ENCODE assay signal across 12 cellular contexts in the genomic region with DNA sequence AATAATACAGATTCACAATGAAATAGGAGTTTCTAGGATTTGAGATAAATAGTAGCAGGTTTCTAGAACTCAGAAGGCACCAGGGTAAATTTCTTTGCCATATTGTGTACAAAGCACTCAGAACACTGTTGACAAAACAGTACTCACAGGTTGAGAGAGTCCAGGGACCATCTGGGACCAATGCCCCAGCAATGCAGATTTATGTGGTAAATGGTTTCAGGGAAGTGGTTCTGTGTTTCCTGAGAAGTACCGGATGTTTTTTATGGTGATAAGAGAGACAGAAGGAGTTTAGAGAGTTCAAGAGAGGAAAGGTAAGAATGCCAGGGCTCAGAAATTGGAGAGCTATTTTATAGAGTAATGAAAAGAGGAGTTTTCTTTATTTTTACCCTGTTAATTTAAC. TPM values are rescaled to one million over a fixed set of nuclear protein-coding genes. Genes with fewer than 3 reads are reported as not detected.
DNase-seq lines count a peak whose midpoint lies in the region; ATAC-seq and TF ChIP-seq lines count a peak whose summit lies in the region.
"Had no signal": no experiment of that assay in that cellular context is flagged by ENCODE, and none has a peak within 500 bp of the region (broad histone marks: within the 10 kb centered on the region; RNA-seq: fewer than 3 reads in every experiment).

No MANE protein-coding gene starts in this region.

- no peaks in the 10 kb centered on the region for H3K79me2 ChIP-seq in MM.1S (ENCODE audit: low read length)

- H3K4me1 ChIP-seq in MM.1S (ENCODE audit: low read length) (peaks cover 23% of the 10 kb centered on the region), SJCRH30 (peaks cover 9% of the 10 kb centered on the region)
- H3K4me1 ChIP-seq in naive thymus-derived CD4-positive, alpha-beta T cell (ENCODE audit: control insufficient read depth in 2 of 2, insufficient read depth in 2 of 2, low read length in 2 of 2), result peaks cover 39% of the 10 kb centered on the region in 2 donors
- H3K4me1 ChIP-seq: neural progenitor cell had no signal

- H3K27ac ChIP-seq in MM.1S (ENCODE audit: low read length) (no peak overlapping the region), SJCRH30 (no peak overlapping the region)
- H3K27ac ChIP-seq in naive thymus-derived CD4-positive, alpha-beta T cell (ENCODE audit: low read depth, low read length), result peak overlapping the region; percentile 52
- H3K27ac ChIP-seq: gastroesophageal sphincter, neural progenitor cell had no signal

- H3K4me2 ChIP-seq in MM.1S (ENCODE audit: low read depth, low read length), result no peak overlapping the region; the same call in 1 of the 2 replicates
- H3K4me2 ChIP-seq: neural progenitor cell had no signal

- H3K27ac Mint-ChIP-seq in activated CD4-positive, alpha-beta T cell treated with anti-CD3 and anti-CD28 coated beads, Interleukin-2, amount 10 ng/mL, durations not matched to agents 7 days and 5 days, result peak overlapping the region; percentile 76
- peak overlapping the region; percentile 79 for H3K27ac Mint-ChIP-seq in activated CD4-positive, alpha-beta memory T cell treated with anti-CD3 and anti-CD28 coated beads for 36 hours
- H3K27ac Mint-ChIP-seq in naive thymus-derived CD4-positive, alpha-beta T cell, result peak overlapping the region; percentile 81 to 95 (median 89)
- H3K27ac Mint-ChIP-seq: neural progenitor cell had no signal

- no peak overlapping the region for H3K9ac ChIP-seq in MM.1S (ENCODE audit: low read length)
- H3K9ac ChIP-seq: neural progenitor cell had no signal

- ATAC-seq in naive thymus-derived CD4-positive, alpha-beta T cell, result peak; percentile 58
- ATAC-seq in left cardiac atrium, result no peak
- ATAC-seq: gastroesophageal sphincter had no signal

- intact Hi-C loops in activated CD4-positive, alpha-beta memory T cell treated with anti-CD3 and anti-CD28 coated beads for 36 hours (cut with micrococcal nuclease), result no loop called here
- intact Hi-C loops in naive thymus-derived CD4-positive, alpha-beta T cell (cut with micrococcal nuclease), result loop anchor here (1.0 to 5.0 kb wide), 2 partner anchors 10 to 39 kb away; no protein-coding TSS in a partner anchor
- intact Hi-C loops in left cardiac atrium (cut with DNase I), result no loop called here

- TF ChIP-seq CTCF in MM.1S (IDR thresholded peaks at IDR 0.05; ENCODE audit: low read length), result no peak

- DNase-seq in activated CD4-positive, alpha-beta T cell treated with anti-CD3 and anti-CD28 coated beads, Interleukin-2, amount 10 ng/mL, durations not matched to agents 7 days and 5 days, result peak; percentile 58
- no peak for DNase-seq in activated CD4-positive, alpha-beta T cell treated with anti-CD3 and anti-CD28 coated beads for 48 hours
- peak; percentile 28 for DNase-seq in MM.1S
- DNase-seq in activated CD4-positive, alpha-beta memory T cell treated with anti-CD3 and anti-CD28 coated beads for 36 hours, result no peak
- DNase-seq in naive thymus-derived CD4-positive, alpha-beta T cell, result peak in 6 of 9 donors; percentile 27 to 51 (median 38)
- DNase-seq in SJCRH30, result no peak
- DNase-seq in left cardiac atrium, result no peak
- no peak for DNase-seq in H4 (ENCODE audit: low spot score)
- DNase-seq: activated CD4-positive, alpha-beta T cell treated with anti-CD3 and anti-CD28 coated beads for 4 hours; GF-D8 had no signal

- H3K27me3 Mint-ChIP-seq in activated CD4-positive, alpha-beta T cell treated with anti-CD3 and anti-CD28 coated beads, Interleukin-2, amount 10 ng/mL, durations not matched to agents 7 days and 5 days, result no peaks in the 10 kb centered on the region
- H3K27me3 Mint-ChIP-seq in activated CD4-positive, alpha-beta memory T cell treated with anti-CD3 and anti-CD28 coated beads for 36 hours, result no peaks in the 10 kb centered on the region
- H3K27me3 Mint-ChIP-seq in naive thymus-derived CD4-positive, alpha-beta T cell, result no peaks in the 10 kb centered on the region

- POLR2A ChIA-PET in activated CD4-positive, alpha-beta T cell treated with anti-CD3 and anti-CD28 coated beads, Interleukin-2, amount 10 ng/mL, durations not matched to agents 7 days and 5 days (lab: Charles Lee), result no interaction called here
- POLR2A ChIA-PET in activated CD4-positive, alpha-beta memory T cell treated with anti-CD3 and anti-CD28 coated beads for 36 hours (lab: Charles Lee), result interaction anchor here (0.9 to 1.3 kb wide), 2 partner anchors 13 to 33 kb away, joined by 3 to 6 read pairs; no protein-coding TSS in a partner anchor
- POLR2A ChIA-PET in naive thymus-derived CD4-positive, alpha-beta T cell (lab: Charles Lee), result interaction anchor here (0.6 to 1.8 kb wide), 7 partner anchors 10 to 87 kb away, joined by 3 to 22 read pairs (median 11); a partner anchor contains a TSS

- no peaks in the 10 kb centered on the region for H3K27me3 ChIP-seq in MM.1S (replicated peaks; ENCODE audit: insufficient read depth, low read length)
- no peaks in the 10 kb centered on the region for H3K27me3 ChIP-seq in naive thymus-derived CD4-positive, alpha-beta T cell (ENCODE audit: control insufficient read depth in 2 of 2, insufficient read depth in 2 of 2, low read length in 2 of 2)
- no peaks in the 10 kb centered on the region for H3K27me3 ChIP-seq in SJCRH30
- H3K27me3 ChIP-seq: gastroesophageal sphincter, neural progenitor cell had no signal

- H3K9me3 ChIP-seq in MM.1S (replicated peaks; ENCODE audit: insufficient read depth, low read length) (no peaks in the 10 kb centered on the region), SJCRH30 (replicated peaks) (no peaks in the 10 kb centered on the region)
- H3K9me3 ChIP-seq in naive thymus-derived CD4-positive, alpha-beta T cell (ENCODE audit: control insufficient read depth in 2 of 3, low read length in 3 of 3), result no peaks in the 10 kb centered on the region
- H3K9me3 ChIP-seq: gastroesophageal sphincter had no signal

- H4K20me1 ChIP-seq in MM.1S (ENCODE audit: insufficient read depth, low read length), result no peaks in the 10 kb centered on the region

- H3K4me1 Mint-ChIP-seq in activated CD4-positive, alpha-beta T cell treated with anti-CD3 and anti-CD28 coated beads, Interleukin-2, amount 10 ng/mL, durations not matched to agents 7 days and 5 days, result peaks cover 63% of the 10 kb centered on the region
- peaks cover 56% of the 10 kb centered on the region for H3K4me1 Mint-ChIP-seq in activated CD4-positive, alpha-beta memory T cell treated with anti-CD3 and anti-CD28 coated beads for 36 hours (ENCODE audit: low read depth)
- peaks cover 26 to 56% (median 51%) of the 10 kb centered on the region in 7 donors for H3K4me1 Mint-ChIP-seq in naive thymus-derived CD4-positive, alpha-beta T cell
- H3K4me1 Mint-ChIP-seq: neural progenitor cell had no signal

- H3F3A ChIP-seq in MM.1S (ENCODE audit: insufficient read depth, low read length), result no peaks in the 10 kb centered on the region

- H3K36me3 ChIP-seq in MM.1S (replicated peaks; ENCODE audit: insufficient read depth, low read length) (no peaks in the 10 kb centered on the region), SJCRH30 (no peaks in the 10 kb centered on the region)
- H3K36me3 ChIP-seq in naive thymus-derived CD4-positive, alpha-beta T cell (ENCODE audit: control insufficient read depth in 2 of 3, insufficient read depth in 3 of 3, low read length in 3 of 3), result no peaks in the 10 kb centered on the region
- H3K36me3 ChIP-seq: gastroesophageal sphincter, neural progenitor cell had no signal

- CTCF ChIA-PET in activated CD4-positive, alpha-beta T cell treated with anti-CD3 and anti-CD28 coated beads, Interleukin-2, amount 10 ng/mL, durations not matched to agents 7 days and 5 days (lab: Charles Lee), result interaction anchor here (1.1 to 2.0 kb wide), 3 partner anchors 10 to 131 kb away, joined by 4 to 9 read pairs (median 7); a partner anchor contains a TSS
- CTCF ChIA-PET in activated CD4-positive, alpha-beta memory T cell treated with anti-CD3 and anti-CD28 coated beads for 36 hours (lab: Charles Lee), result interaction anchor here (0.9 to 5.7 kb wide), 6 partner anchors 8 to 132 kb away, joined by 3 to 33 read pairs (median 12); a partner anchor contains a TSS
- CTCF ChIA-PET in naive thymus-derived CD4-positive, alpha-beta T cell (lab: Charles Lee), result interaction anchor here (0.9 to 1.6 kb wide), 11 partner anchors 10 to 132 kb away, joined by 3 to 15 read pairs (median 5); a partner anchor contains a TSS

- H2AFZ ChIP-seq in MM.1S (ENCODE audit: low read length), result no peak overlapping the region
- H2AFZ ChIP-seq: neural progenitor cell had no signal

- H3K4me3 Mint-ChIP-seq in activated CD4-positive, alpha-beta T cell treated with anti-CD3 and anti-CD28 coated beads, Interleukin-2, amount 10 ng/mL, durations not matched to agents 7 days and 5 days, result peak overlapping the region; percentile 41
- H3K4me3 Mint-ChIP-seq in activated CD4-positive, alpha-beta memory T cell treated with anti-CD3 and anti-CD28 coated beads for 36 hours, result peak overlapping the region; percentile 28
- peak overlapping the region; percentile 34 to 90 (median 72) for H3K4me3 Mint-ChIP-seq in naive thymus-derived CD4-positive, alpha-beta T cell
- H3K4me3 Mint-ChIP-seq: neural progenitor cell had no signal

- H3K4me3 ChIP-seq in MM.1S (ENCODE audit: low read length), result no peak overlapping the region
- H3K4me3 ChIP-seq in naive thymus-derived CD4-positive, alpha-beta T cell (ENCODE audit: low read length), result peak overlapping the region; percentile 11
- H3K4me3 ChIP-seq in SJCRH30, result no peak overlapping the region
- H3K4me3 ChIP-seq: gastroesophageal sphincter, neural progenitor cell had no signal

- peaks cover 5% of the 10 kb centered on the region for H3K9me3 Mint-ChIP-seq in activated CD4-positive, alpha-beta T cell treated with anti-CD3 and anti-CD28 coated beads, Interleukin-2, amount 10 ng/mL, durations not matched to agents 7 days and 5 days
- H3K9me3 Mint-ChIP-seq in activated CD4-positive, alpha-beta memory T cell treated with anti-CD3 and anti-CD28 coated beads for 36 hours, result no peaks in the 10 kb centered on the region
- H3K9me3 Mint-ChIP-seq in naive thymus-derived CD4-positive, alpha-beta T cell, result peaks cover 0 to 4% (median 0%) of the 10 kb centered on the region in 11 donors
- H3K9me3 Mint-ChIP-seq: neural progenitor cell had no signal

- H3K9me2 ChIP-seq in MM.1S (replicated peaks; ENCODE audit: insufficient read depth, low read length), result no peaks in the 10 kb centered on the region

- peaks cover 12% of the 10 kb centered on the region for H3K36me3 Mint-ChIP-seq in activated CD4-positive, alpha-beta T cell treated with anti-CD3 and anti-CD28 coated beads, Interleukin-2, amount 10 ng/mL, durations not matched to agents 7 days and 5 days (ENCODE audit: low read depth)
- peaks cover 2% of the 10 kb centered on the region for H3K36me3 Mint-ChIP-seq in activated CD4-positive, alpha-beta memory T cell treated with anti-CD3 and anti-CD28 coated beads for 36 hours
- peaks cover 0 to 13% (median 0%) of the 10 kb centered on the region in 5 donors for H3K36me3 Mint-ChIP-seq in naive thymus-derived CD4-positive, alpha-beta T cell
- H3K36me3 Mint-ChIP-seq: neural progenitor cell had no signal

RNA-seq across cellular contexts. Expression of a gene that starts 29.6 kb away (rescaled TPM):
- total RNA-seq in activated CD4-positive, alpha-beta T cell treated with anti-CD3 and anti-CD28 coated beads, Interleukin-2, amount 10 ng/mL, durations not matched to agents 7 days and 5 days, result 10 to 100 TPM; 17.7 to 19.1 TPM
- total RNA-seq in activated CD4-positive, alpha-beta memory T cell treated with anti-CD3 and anti-CD28 coated beads for 36 hours, result 1 to 10 TPM; 8.2 to 8.7 TPM
- total RNA-seq in naive thymus-derived CD4-positive, alpha-beta T cell, result 10 to 100 TPM in 4 of 5 experiments, 1 to 10 TPM in 1; 9.9 to 15.8 (median 14.9) TPM
- polyA plus RNA-seq in naive thymus-derived CD4-positive, alpha-beta T cell, result 10 to 100 TPM; 17.3 to 21.9 TPM
- total RNA-seq in SJCRH30 (2014; rRNA removed; shearing (Covaris generic)), result 9.6 and 9.8 TPM in 2 replicates
- total RNA-seq in left cardiac atrium, result 1 to 10 TPM; 7.4 to 8.6 TPM
- total RNA-seq in H4 (2014; rRNA removed; shearing (Covaris generic)), result 22.2 and 25.7 TPM in 2 replicates

Comparison
In these comparisons a context has a peak if more than half of its experiments do, and no peak if none do; other contexts are left out.
1. DNase-seq: peak in activated CD4-positive, alpha-beta T cell treated with anti-CD3 and anti-CD28 coated beads, Interleukin-2, amount 10 ng/mL, durations not matched to agents 7 days and 5 days (single experiment), MM.1S (single experiment) and naive thymus-derived CD4-positive, alpha-beta T cell (6 of 9); none in activated CD4-positive, alpha-beta T cell treated with anti-CD3 and anti-CD28 coated beads for 48 hours (single experiment), activated CD4-positive, alpha-beta memory T cell treated with anti-CD3 and anti-CD28 coated beads for 36 hours (single experiment), SJCRH30 (0 of 2), left cardiac atrium (single experiment) and H4 (single experiment).
2. intact Hi-C loops: an anchor here in naive thymus-derived CD4-positive, alpha-beta T cell (1.0 to 5.0 kb wide); none called in activated CD4-positive, alpha-beta memory T cell treated with anti-CD3 and anti-CD28 coated beads for 36 hours and left cardiac atrium.
3. Peak in every context shown above with its lines, with median percentiles within 50 percentile points of each other: H3K27ac Mint-ChIP-seq and H3K4me3 Mint-ChIP-seq.